ENCODE assay signal across 16 cellular contexts in genomic region chr4:132180020-132180427, GRCh38.
A peak's percentile ranks its signal among the peaks of the same experiment; 100 is the strongest.
DNase-seq lines count a peak whose midpoint lies in the region; ATAC-seq and TF ChIP-seq lines count a peak whose summit lies in the region.
"Had no signal": no experiment of that assay in that cellular context is flagged by ENCODE, and none has a peak within 500 bp of the region (broad histone marks: within the 10 kb centered on the region; RNA-seq: fewer than 3 reads in every experiment).

No MANE protein-coding gene starts in this region.

- no peaks in the 10 kb centered on the region for H3K4me1 Mint-ChIP-seq in stimulated activated naive B cell treated with anti-CD40 and anti-IgM and Interleukin-4, amounts not matched to agents 10 μg/mL and 1 μg/mL and 100 μg/mL, for 72 hours
- H3K4me1 Mint-ChIP-seq: CD4-positive, alpha-beta memory T cell had no signal

- H3K4me3 Mint-ChIP-seq in stimulated activated naive B cell treated with anti-CD40 and anti-IgM and Interleukin-4, amounts not matched to agents 10 μg/mL and 1 μg/mL and 100 μg/mL, for 72 hours, result no peak overlapping the region
- H3K4me3 Mint-ChIP-seq: CD4-positive, alpha-beta memory T cell had no signal

- H3K4me1 ChIP-seq in RWPE2 (ENCODE audit: insufficient read depth, poor library complexity, severe bottlenecking), result peaks cover 6% of the 10 kb centered on the region
- H3K4me1 ChIP-seq: pancreas had no signal

- TF ChIP-seq CTCF in RWPE2 (IDR thresholded peaks at IDR 0.05; ENCODE audit: poor library complexity, severe bottlenecking), result no peak

- H3K27ac Mint-ChIP-seq in stimulated activated naive B cell treated with anti-CD40 and anti-IgM and Interleukin-4, amounts not matched to agents 10 μg/mL and 1 μg/mL and 100 μg/mL, for 72 hours, result no peak overlapping the region

- peak overlapping the region; percentile 45 for H3K27ac ChIP-seq in RWPE2 (ENCODE audit: poor library complexity, severe bottlenecking)
- H3K27ac ChIP-seq in epithelial cell of prostate, result peak overlapping the region; percentile 44
- H3K27ac ChIP-seq: pancreas had no signal

- H3K4me3 ChIP-seq in RWPE2 (ENCODE audit: severe bottlenecking), result no peak overlapping the region
- H3K4me3 ChIP-seq: pancreas had no signal

- H3K9me3 Mint-ChIP-seq in stimulated activated naive B cell treated with anti-CD40 and anti-IgM and Interleukin-4, amounts not matched to agents 10 μg/mL and 1 μg/mL and 100 μg/mL, for 72 hours, result peaks cover 0 to 2% of the 10 kb centered on the region in 2 donors

- DNase-seq in GM04503 (ENCODE audit: low read depth) (peak; percentile 53), RWPE2 (ENCODE audit: low spot score) (no peak), epithelial cell of prostate (ENCODE audit: low read depth, low spot score) (peak; percentile 56), pulmonary artery endothelial cell (ENCODE audit: low read depth, low spot score) (peak; percentile 10), iPS-NIHi11 (ENCODE audit: low spot score) (no peak), DMS79 (lab: John Stamatoyannopoulos, UW) (no peak), superior temporal gyrus (ENCODE audit: extremely low spot score) (no peak)
- no peak for DNase-seq in stimulated activated naive B cell treated with anti-CD40 and anti-IgM and Interleukin-4, amounts not matched to agents 10 μg/mL and 1 μg/mL and 100 μg/mL, for 72 hours
- DNase-seq: activated CD4-positive, alpha-beta T cell treated with anti-CD3 and anti-CD28 coated beads, Interleukin-2, amount 50 U/mL, for 48 hours; CD4-positive, alpha-beta memory T cell; left cardiac atrium; NCI-H1930; NCI-H748 treated with DMSO at 0.1 percent for 48 hours; pancreas; Right ventricle myocardium superior; substantia nigra had no signal

- no peaks in the 10 kb centered on the region for H3K36me3 Mint-ChIP-seq in stimulated activated naive B cell treated with anti-CD40 and anti-IgM and Interleukin-4, amounts not matched to agents 10 μg/mL and 1 μg/mL and 100 μg/mL, for 72 hours
- H3K36me3 Mint-ChIP-seq: CD4-positive, alpha-beta memory T cell had no signal

- peak; percentile 97 for ATAC-seq in RWPE2 (ENCODE audit: low read depth)
- ATAC-seq in stimulated activated naive B cell treated with anti-CD40 and anti-IgM and Interleukin-4, amounts not matched to agents 10 μg/mL and 1 μg/mL and 100 μg/mL, for 72 hours (replicated peaks), result no peak
- ATAC-seq: left cardiac atrium, pancreas had no signal

- H3K9me3 ChIP-seq in RWPE2 (ENCODE audit: severe bottlenecking), result no peaks in the 10 kb centered on the region
- H3K9me3 ChIP-seq: pancreas had no signal

- H3K36me3 ChIP-seq in RWPE2 (ENCODE audit: low read depth), result no peaks in the 10 kb centered on the region
- H3K36me3 ChIP-seq: pancreas had no signal

- H3K27me3 Mint-ChIP-seq in stimulated activated naive B cell treated with anti-CD40 and anti-IgM and Interleukin-4, amounts not matched to agents 10 μg/mL and 1 μg/mL and 100 μg/mL, for 72 hours, result no peaks in the 10 kb centered on the region
- H3K27me3 Mint-ChIP-seq: CD4-positive, alpha-beta memory T cell had no signal

- no peaks in the 10 kb centered on the region for H3K27me3 ChIP-seq in RWPE2 (ENCODE audit: insufficient read depth, poor library complexity, severe bottlenecking)
- H3K27me3 ChIP-seq: pancreas had no signal

Comparison
In these comparisons a context has a peak if more than half of its experiments do, and no peak if none do; other contexts are left out.
1. DNase-seq: peak in GM04503 (single experiment), epithelial cell of prostate (single experiment) and pulmonary artery endothelial cell (single experiment); none in RWPE2 (single experiment), stimulated activated naive B cell treated with anti-CD40 and anti-IgM and Interleukin-4, amounts not matched to agents 10 μg/mL and 1 μg/mL and 100 μg/mL, for 72 hours (single experiment), iPS-NIHi11 (single experiment), DMS79 (single experiment) and superior temporal gyrus (single experiment).